Comparison of ENCODE assay signal across 23 cellular contexts in genomic region chr9:106970219-106970975, GRCh38.
A peak's percentile ranks its signal among the peaks of the same experiment; 100 is the strongest.
DNase-seq lines count a peak whose midpoint lies in the region; ATAC-seq, FAIRE-seq and TF ChIP-seq lines count a peak whose summit lies in the region.
"Had no signal": no experiment of that assay in that cellular context is flagged by ENCODE, and none has a peak within 500 bp of the region (broad histone marks: within the 10 kb centered on the region; RNA-seq: fewer than 3 reads in every experiment).

No MANE protein-coding gene starts in this region.

- H2BK12ac ChIP-seq in H9 (ENCODE audit: insufficient read length, low read depth, low read length), result no peak overlapping the region

- no peak overlapping the region for H2BK5ac ChIP-seq in H9 (ENCODE audit: insufficient read length, low read length)

- H3K36me3 Mint-ChIP-seq in H9 (ENCODE audit: insufficient read depth in 1 of 3, low read depth in 3 of 3) (peaks cover 42 to 61% (median 51%) of the 10 kb centered on the region in 3 experiments), astrocyte (ENCODE audit: low read depth, unreplicated experiment) (peaks cover 29% of the 10 kb centered on the region), glutamatergic neuron (ENCODE audit: unreplicated experiment) (no peaks in the 10 kb centered on the region), neural progenitor cell (peaks cover 62% of the 10 kb centered on the region)
- no peaks in the 10 kb centered on the region for H3K36me3 Mint-ChIP-seq in activated CD8-positive, alpha-beta T cell treated with anti-CD3 and anti-CD28 coated beads for 36 hours (ENCODE audit: low read depth)
- H3K36me3 Mint-ChIP-seq: activated CD4-positive, alpha-beta memory T cell treated with anti-CD3 and anti-CD28 coated beads for 36 hours; activated naive CD8-positive, alpha-beta T cell had no signal

- H3K27ac ChIP-seq in H9 (ENCODE audit: insufficient read length, low read depth, low read length) (peak overlapping the region; percentile 32), astrocyte (ENCODE audit: low read depth, low read length) (no peak overlapping the region), neural progenitor cell (peak overlapping the region; percentile 61)
- H3K27ac ChIP-seq: neutrophil, WERI-Rb-1 had no signal

- no peaks in the 10 kb centered on the region for H3K79me1 ChIP-seq in H9 (ENCODE audit: insufficient read depth, low read depth, low read length, poor library complexity, severe bottlenecking)

- no peak overlapping the region for H2BK15ac ChIP-seq in H9 (ENCODE audit: low read depth, low read length)

- H2AFZ ChIP-seq in H9 (ENCODE audit: low read length), result no peak overlapping the region
- no peak overlapping the region for H2AFZ ChIP-seq in astrocyte (ENCODE audit: low read depth, low read length)
- H2AFZ ChIP-seq in neural progenitor cell (replicated peaks), result no peak overlapping the region

- H4K91ac ChIP-seq in H9 (ENCODE audit: insufficient read length, low read depth, low read length), result no peak overlapping the region

- ATAC-seq in GM21737 (IDR thresholded peaks at IDR 0.05; ENCODE audit: unreplicated experiment) (no peak), HG03571 (IDR thresholded peaks at IDR 0.05; ENCODE audit: unreplicated experiment) (no peak)
- no peak for ATAC-seq in activated CD8-positive, alpha-beta T cell treated with anti-CD3 and anti-CD28 coated beads for 36 hours
- ATAC-seq: activated T-cell treated with anti-CD3 and anti-CD28 coated beads, Interleukin-2, amount 50 U/mL, for 4 hours; stimulated activated naive CD8-positive, alpha-beta T cell treated with anti-CD3 and anti-CD28 coated beads, Interleukin-15, Interleukin-2, amounts not matched to agents 100 U/mL and 50 U/mL, for 24 hours had no signal

- no peak overlapping the region for H3K14ac ChIP-seq in H9 (ENCODE audit: insufficient read depth, low read length)

- H3K36me3 ChIP-seq in astrocyte (ENCODE audit: insufficient read depth, low read length) (peaks cover 13% of the 10 kb centered on the region), neural progenitor cell (peaks cover 8% of the 10 kb centered on the region)
- H3K36me3 ChIP-seq: neutrophil had no signal

- H3K4me3 Mint-ChIP-seq in H9, result no peak overlapping the region
- H3K4me3 Mint-ChIP-seq in astrocyte (ENCODE audit: unreplicated experiment), result peak overlapping the region; percentile 34
- H3K4me3 Mint-ChIP-seq in glutamatergic neuron (ENCODE audit: unreplicated experiment), result no peak overlapping the region
- H3K4me3 Mint-ChIP-seq in neural progenitor cell, result peak overlapping the region; percentile 15
- H3K4me3 Mint-ChIP-seq in activated CD8-positive, alpha-beta T cell treated with anti-CD3 and anti-CD28 coated beads for 36 hours, result no peak overlapping the region
- H3K4me3 Mint-ChIP-seq: activated CD4-positive, alpha-beta memory T cell treated with anti-CD3 and anti-CD28 coated beads for 36 hours; activated naive CD8-positive, alpha-beta T cell; activated T-cell treated with anti-CD3 and anti-CD28 coated beads, Interleukin-2, amount 50 U/mL, for 4 hours; T-helper 1 cell treated with Interleukin-12 subunit alpha and Interleukin-12 subunit beta and Interleukin-4 antibody, amounts not matched to agents 30 μg/mL and 1 μg/mL, for 36 hours had no signal

- H3K27me3 Mint-ChIP-seq in H9 (ENCODE audit: low read depth), result no peaks in the 10 kb centered on the region
- H3K27me3 Mint-ChIP-seq in astrocyte (ENCODE audit: low read depth, unreplicated experiment), result no peaks in the 10 kb centered on the region
- no peaks in the 10 kb centered on the region for H3K27me3 Mint-ChIP-seq in glutamatergic neuron (ENCODE audit: unreplicated experiment)
- H3K27me3 Mint-ChIP-seq in neural progenitor cell (ENCODE audit: insufficient read depth, low read depth), result no peaks in the 10 kb centered on the region
- peaks cover 2% of the 10 kb centered on the region for H3K27me3 Mint-ChIP-seq in activated CD8-positive, alpha-beta T cell treated with anti-CD3 and anti-CD28 coated beads for 36 hours
- H3K27me3 Mint-ChIP-seq: activated CD4-positive, alpha-beta memory T cell treated with anti-CD3 and anti-CD28 coated beads for 36 hours; activated naive CD8-positive, alpha-beta T cell had no signal

- no peaks in the 10 kb centered on the region for H3K79me2 ChIP-seq in H9 (ENCODE audit: insufficient read depth, low read length)
- no peaks in the 10 kb centered on the region for H3K79me2 ChIP-seq in astrocyte (ENCODE audit: insufficient read depth, low read length)
- H3K79me2 ChIP-seq in neural progenitor cell (ENCODE audit: low read depth), result peaks cover 62% of the 10 kb centered on the region

- no peak overlapping the region for H3K23ac ChIP-seq in H9 (ENCODE audit: insufficient read length, low read depth, low read length)

- no peak overlapping the region for H3K4me2 ChIP-seq in H9 (ENCODE audit: insufficient read depth, insufficient read length, low read length)
- peak overlapping the region; percentile 52 for H3K4me2 ChIP-seq in astrocyte (ENCODE audit: low read length)
- H3K4me2 ChIP-seq in neural progenitor cell, result peak overlapping the region; percentile 0

- H4K8ac ChIP-seq in H9 (replicated peaks; ENCODE audit: insufficient read length, low read depth, low read length), result no peak overlapping the region

- H3K27me3 ChIP-seq in H9 (ENCODE audit: insufficient read depth, low read length) (no peaks in the 10 kb centered on the region), astrocyte (ENCODE audit: insufficient read depth, low read length) (no peaks in the 10 kb centered on the region), neural progenitor cell (no peaks in the 10 kb centered on the region)
- H3K27me3 ChIP-seq: cardiac muscle cell, neutrophil had no signal

- H4K5ac ChIP-seq in H9 (ENCODE audit: insufficient read length, low read depth, low read length), result no peak overlapping the region

- H3K4ac ChIP-seq in H9 (ENCODE audit: low read depth, low read length), result no peak overlapping the region

- no peak overlapping the region for H2BK120ac ChIP-seq in H9 (ENCODE audit: low read depth, low read length, poor library complexity, severe bottlenecking)

- H3K4me1 Mint-ChIP-seq in H9 (peaks cover 50 to 62% of the 10 kb centered on the region in 2 experiments), astrocyte (ENCODE audit: low read depth, unreplicated experiment) (peaks cover 37% of the 10 kb centered on the region), glutamatergic neuron (ENCODE audit: low read depth, unreplicated experiment) (peaks cover 23% of the 10 kb centered on the region), neural progenitor cell (peaks cover 25% of the 10 kb centered on the region)
- peaks cover under 1% of the 10 kb centered on the region for H3K4me1 Mint-ChIP-seq in activated CD8-positive, alpha-beta T cell treated with anti-CD3 and anti-CD28 coated beads for 36 hours (ENCODE audit: low read depth)

- H3K18ac ChIP-seq in H9 (ENCODE audit: insufficient read length, low read depth, low read length), result no peak overlapping the region

- no peak overlapping the region for H3K4me3 ChIP-seq in astrocyte (ENCODE audit: insufficient read depth, low read depth, low read length)
- no peak overlapping the region for H3K4me3 ChIP-seq in neural progenitor cell
- H3K4me3 ChIP-seq: cardiac muscle cell had no signal

- DNase-seq in H9 (no peak), astrocyte (ENCODE audit: low read depth) (no peak), glutamatergic neuron (no peak), neural progenitor cell (ENCODE audit: low spot score) (no peak)
- no peak for DNase-seq in activated effector memory CD4-positive, alpha-beta T cell treated with Interleukin-2 at 50 U/mL for 16 hours
- no peak for DNase-seq in activated CD8-positive, alpha-beta T cell treated with anti-CD3 and anti-CD28 coated beads for 36 hours
- DNase-seq: activated CD4-positive, alpha-beta memory T cell treated with anti-CD3 and anti-CD28 coated beads for 36 hours; activated T-cell treated with anti-CD3 and anti-CD28 coated beads, Interleukin-2, amount 50 U/mL, for 4 hours; DMS 273 treated with DMSO at 0.1 percent for 48 hours; islet precursor cell; mammary epithelial cell; NCI-H2029 treated with DMSO at 0.1 percent for 48 hours; NCI-H526; stimulated activated CD4-positive, alpha-beta T cell treated with anti-CD3 and anti-CD28 coated beads, Interleukin-1b, Interleukin-23, amount 100 ng/mL, for 48 hours; stimulated activated naive CD8-positive, alpha-beta T cell treated with anti-CD3 and anti-CD28 coated beads, Interleukin-15, Interleukin-2, amounts not matched to agents 100 U/mL and 50 U/mL, for 24 hours; WERI-Rb-1 had no signal

- H3K9me3 Mint-ChIP-seq in H9 (no peaks in the 10 kb centered on the region), astrocyte (ENCODE audit: unreplicated experiment) (no peaks in the 10 kb centered on the region), glutamatergic neuron (ENCODE audit: unreplicated experiment) (peaks cover 4% of the 10 kb centered on the region), neural progenitor cell (no peaks in the 10 kb centered on the region)
- H3K9me3 Mint-ChIP-seq in activated CD8-positive, alpha-beta T cell treated with anti-CD3 and anti-CD28 coated beads for 36 hours, result no peaks in the 10 kb centered on the region
- H3K9me3 Mint-ChIP-seq: activated T-cell treated with anti-CD3 and anti-CD28 coated beads, Interleukin-2, amount 50 U/mL, for 4 hours; T-helper 1 cell treated with Interleukin-12 subunit alpha and Interleukin-12 subunit beta and Interleukin-4 antibody, amounts not matched to agents 30 μg/mL and 1 μg/mL, for 36 hours had no signal

- H3T11ph ChIP-seq in H9 (ENCODE audit: low read length), result no peak overlapping the region

- H4K20me1 ChIP-seq in H9 (ENCODE audit: control insufficient read depth, insufficient read depth, insufficient read length), result no peaks in the 10 kb centered on the region
- H4K20me1 ChIP-seq in astrocyte (ENCODE audit: insufficient read depth, low read length), result no peaks in the 10 kb centered on the region
- peaks cover 51% of the 10 kb centered on the region for H4K20me1 ChIP-seq in neural progenitor cell (ENCODE audit: low read depth)

- FAIRE-seq in astrocyte (lab: Jason Lieb, UNC), result peak; percentile 29
- FAIRE-seq: GM12891 had no signal

- intact Hi-C loops in activated CD8-positive, alpha-beta T cell treated with anti-CD3 and anti-CD28 coated beads for 36 hours (cut with micrococcal nuclease), result loop anchor here (10.0 kb wide), 1 partner anchor 64 kb away; no protein-coding TSS in a partner anchor

- H3K9ac ChIP-seq in H9 (ENCODE audit: extremely low read depth, insufficient read length, low read length) (no peak overlapping the region), astrocyte (ENCODE audit: low read length) (no peak overlapping the region), neural progenitor cell (no peak overlapping the region)

- H3F3A ChIP-seq in neural progenitor cell (ENCODE audit: low read depth), result peaks cover 13% of the 10 kb centered on the region

- CTCF ChIA-PET in activated CD8-positive, alpha-beta T cell treated with anti-CD3 and anti-CD28 coated beads for 36 hours (lab: Charles Lee), result no interaction called here

- no peaks in the 10 kb centered on the region for H3K9me3 ChIP-seq in H9 (ENCODE audit: control insufficient read depth, low read depth, low read length)
- H3K9me3 ChIP-seq in astrocyte (ENCODE audit: insufficient read depth, low read depth, low read length), result no peaks in the 10 kb centered on the region
- H3K9me3 ChIP-seq in neural progenitor cell (ENCODE audit: low read depth), result no peaks in the 10 kb centered on the region
- H3K9me3 ChIP-seq: neutrophil had no signal

- H3K27ac Mint-ChIP-seq in H9 (peak overlapping the region; percentile 93 to 97 (median 96)), astrocyte (ENCODE audit: unreplicated experiment) (peak overlapping the region; percentile 93), glutamatergic neuron (ENCODE audit: unreplicated experiment) (peak overlapping the region; percentile 80), neural progenitor cell (peak overlapping the region; percentile 95)
- H3K27ac Mint-ChIP-seq in activated CD8-positive, alpha-beta T cell treated with anti-CD3 and anti-CD28 coated beads for 36 hours, result no peak overlapping the region
- H3K27ac Mint-ChIP-seq: activated CD4-positive, alpha-beta memory T cell treated with anti-CD3 and anti-CD28 coated beads for 36 hours; activated naive CD8-positive, alpha-beta T cell; T-helper 1 cell treated with Interleukin-12 subunit alpha and Interleukin-12 subunit beta and Interleukin-4 antibody, amounts not matched to agents 30 μg/mL and 1 μg/mL, for 36 hours had no signal

- WGBS in H9 (ENCODE audit: extremely low coverage, insufficient read length, low lambda C conversion rate), result no CpG with 5 or more reads among the region's 9 CpGs

- no peak overlapping the region for H2BK20ac ChIP-seq in H9 (ENCODE audit: low read depth, low read length, poor library complexity, severe bottlenecking)

- peaks cover 2% of the 10 kb centered on the region; the same call in 1 of the 2 replicates for H3K4me1 ChIP-seq in H9 (ENCODE audit: insufficient read depth, low read length)
- H3K4me1 ChIP-seq in astrocyte (ENCODE audit: insufficient read depth, low read length), result peaks cover 6% of the 10 kb centered on the region
- peaks cover 40% of the 10 kb centered on the region for H3K4me1 ChIP-seq in neural progenitor cell

- no peak overlapping the region for H2AK5ac ChIP-seq in H9 (ENCODE audit: insufficient read length, low read length)

- POLR2A ChIA-PET in activated CD8-positive, alpha-beta T cell treated with anti-CD3 and anti-CD28 coated beads for 36 hours (lab: Charles Lee), result no interaction called here

- TF ChIP-seq CTCF in H9 (conservative IDR thresholded peaks at IDR 0.05) (no peak), astrocyte (IDR thresholded peaks at IDR 0.05; ENCODE audit: insufficient read depth, low read depth, low read length) (no peak), glutamatergic neuron (IDR thresholded peaks at IDR 0.05; ENCODE audit: partially characterized antibody, unreplicated experiment) (no peak), neural progenitor cell (IDR thresholded peaks at IDR 0.05) (no peak)
- TF ChIP-seq CTCF in activated CD8-positive, alpha-beta T cell treated with anti-CD3 and anti-CD28 coated beads for 36 hours (IDR thresholded peaks at IDR 0.05), result no peak

- no peaks in the 10 kb centered on the region for H3K23me2 ChIP-seq in H9 (ENCODE audit: insufficient read length, low read depth, low read length, poor library complexity, severe bottlenecking)

- H3K56ac ChIP-seq in H9 (ENCODE audit: insufficient read length, low read depth, low read length), result no peak overlapping the region

Comparison
In these comparisons a context has a peak if more than half of its experiments do, and no peak if none do; other contexts are left out.
1. H3K4me3 Mint-ChIP-seq: peak in astrocyte (single experiment) and neural progenitor cell (single experiment); none in H9 (0 of 2), glutamatergic neuron (single experiment) and activated CD8-positive, alpha-beta T cell treated with anti-CD3 and anti-CD28 coated beads for 36 hours (single experiment).